In genomic region chr6:134198093-134198492, GRCh38 we compare ENCODE assay signal across 1 cellular context.
TF ChIP-seq lines count a peak whose summit lies in the region.

No MANE protein-coding gene starts in this region.

TF ChIP-seq in HepG2, 621 proteins besides CTCF, POLR2A, EP300 and RAD21 (continued from another document and continues in another):
- TF ChIP-seq ZNF142 (CRISPR knock-in tag; IDR thresholded peaks at IDR 0.05): peak; percentile 63; the same call in 1 of the 2 replicates
- TF ChIP-seq TBX3 (IDR thresholded peaks at IDR 0.05; ENCODE audit: borderline replicate concordance): peak; percentile 73
- TF ChIP-seq FOXJ3 (CRISPR knock-in tag; IDR thresholded peaks at IDR 0.05; ENCODE audit: borderline replicate concordance): peak; percentile 99
- peak; percentile 46; the same call in 1 of the 2 replicates for TF ChIP-seq ZNF816 (CRISPR knock-in tag; IDR thresholded peaks at IDR 0.05; ENCODE audit: borderline replicate concordance)
- no peak for TF ChIP-seq NONO (IDR thresholded peaks at IDR 0.05)
- peak; percentile 62; the same call in 1 of the 2 replicates for TF ChIP-seq NONO (CRISPR knock-in tag; conservative IDR thresholded peaks at IDR 0.05)
- peak; percentile 86; the same call in 1 of the 2 replicates for TF ChIP-seq ZNF800 (CRISPR knock-in tag; IDR thresholded peaks at IDR 0.05)
- peak; percentile 33; the same call in 1 of the 2 replicates for TF ChIP-seq NR2C2 (CRISPR knock-in tag; IDR thresholded peaks at IDR 0.05; ENCODE audit: borderline replicate concordance)
- TF ChIP-seq TARDBP (CRISPR knock-in tag; IDR thresholded peaks at IDR 0.05): peak; percentile 93
- TF ChIP-seq NFIC (IDR thresholded peaks at IDR 0.05; ENCODE audit: low read length): peak; percentile 98
- TF ChIP-seq JUNB (CRISPR knock-in tag; IDR thresholded peaks at IDR 0.05; ENCODE audit: borderline replicate concordance): peak; percentile 71; the same call in 1 of the 2 replicates
- peak; percentile 94 for TF ChIP-seq ZGPAT (CRISPR knock-in tag; IDR thresholded peaks at IDR 0.05)
- peak; percentile 26; the same call in 1 of the 2 replicates for TF ChIP-seq MAFF (IDR thresholded peaks at IDR 0.05; ENCODE audit: low read depth, low read length)
- peak; percentile 86; the same call in 1 of the 2 replicates for TF ChIP-seq NCOA1 (CRISPR knock-in tag; IDR thresholded peaks at IDR 0.05)
- peak; percentile 35; the same call in 1 of the 2 replicates for TF ChIP-seq ZFP90 (CRISPR knock-in tag; IDR thresholded peaks at IDR 0.05; ENCODE audit: borderline replicate concordance)
- peak; percentile 97 for TF ChIP-seq HDAC2 (CRISPR knock-in tag; IDR thresholded peaks at IDR 0.05)
- TF ChIP-seq ZNF234 (CRISPR knock-in tag; conservative IDR thresholded peaks at IDR 0.05): no peak
- TF ChIP-seq ZNF510 (CRISPR knock-in tag; IDR thresholded peaks at IDR 0.05; ENCODE audit: low read depth): no peak
- no peak for TF ChIP-seq ZNF839 (CRISPR knock-in tag; IDR thresholded peaks at IDR 0.05; ENCODE audit: borderline replicate concordance)
- no peak for TF ChIP-seq CENPT (CRISPR knock-in tag; IDR thresholded peaks at IDR 0.05; ENCODE audit: low read depth)
- no peak for TF ChIP-seq REL (CRISPR knock-in tag; conservative IDR thresholded peaks at IDR 0.05)
- TF ChIP-seq ZNF24 (IDR thresholded peaks at IDR 0.05): peak; percentile 44; the same call in 1 of the 2 replicates
- no peak for TF ChIP-seq MAZ (IDR thresholded peaks at IDR 0.05; ENCODE audit: borderline replicate concordance, low read depth, low read length)
- TF ChIP-seq MAZ (CRISPR knock-in tag; IDR thresholded peaks at IDR 0.05; ENCODE audit: low read depth): no peak
- no peak for TF ChIP-seq ISX (CRISPR knock-in tag; conservative IDR thresholded peaks at IDR 0.05)
- no peak for TF ChIP-seq ZNF720 (CRISPR knock-in tag; IDR thresholded peaks at IDR 0.05)
- TF ChIP-seq ZNF549 (CRISPR knock-in tag; IDR thresholded peaks at IDR 0.05): no peak
- TF ChIP-seq ZBTB39 (CRISPR knock-in tag; IDR thresholded peaks at IDR 0.05): peak; percentile 82; the same call in 1 of the 2 replicates
- TF ChIP-seq KLF11 (CRISPR knock-in tag; IDR thresholded peaks at IDR 0.05): 0 out of 2 replicates have a peak, but pooled peaks have one; percentile 46
- peak; percentile 100 for TF ChIP-seq ARID5B (CRISPR knock-in tag; IDR thresholded peaks at IDR 0.05)
- peak; percentile 11; the same call in 1 of the 2 replicates for TF ChIP-seq SMC3 (IDR thresholded peaks at IDR 0.05; ENCODE audit: low read length)
- peak; percentile 99 for TF ChIP-seq MED1 (CRISPR knock-in tag; IDR thresholded peaks at IDR 0.05)
- TF ChIP-seq ZNF264 (CRISPR knock-in tag; IDR thresholded peaks at IDR 0.05): peak; percentile 72
- peak; percentile 83 for TF ChIP-seq FOSL2 (CRISPR knock-in tag; IDR thresholded peaks at IDR 0.05)
- TF ChIP-seq TCF7 (IDR thresholded peaks at IDR 0.05; ENCODE audit: low read depth): peak; percentile 97
- peak; percentile 84; the same call in 1 of the 2 replicates for TF ChIP-seq FOSL1 (CRISPR knock-in tag; IDR thresholded peaks at IDR 0.05; ENCODE audit: borderline replicate concordance)
- TF ChIP-seq TFE3 (CRISPR knock-in tag; IDR thresholded peaks at IDR 0.05): peak; percentile 86
- TF ChIP-seq GPBP1L1 (CRISPR knock-in tag; IDR thresholded peaks at IDR 0.05): no peak
- peak; percentile 85 for TF ChIP-seq HOXA5 (CRISPR knock-in tag; IDR thresholded peaks at IDR 0.05)
- no peak for TF ChIP-seq RBFOX2 (IDR thresholded peaks at IDR 0.05; ENCODE audit: low read depth, low read length)
- TF ChIP-seq IRF9 (CRISPR knock-in tag; IDR thresholded peaks at IDR 0.05; ENCODE audit: borderline replicate concordance): no peak
- 0 out of 2 replicates have a peak, but pooled peaks have one; percentile 45 for TF ChIP-seq DNMT3B (CRISPR knock-in tag; conservative IDR thresholded peaks at IDR 0.05)
- 0 out of 2 replicates have a peak, but pooled peaks have one; percentile 67 for TF ChIP-seq ZMAT3 (CRISPR knock-in tag; conservative IDR thresholded peaks at IDR 0.05)
- no peak for TF ChIP-seq ZNF883 (CRISPR knock-in tag; IDR thresholded peaks at IDR 0.05; ENCODE audit: not compliant biosample characterization)
